Comparison of ENCODE assay signal across 22 cellular contexts in genomic region chr9:130608554-130609122, GRCh38. TPM values are rescaled to one million over a fixed set of nuclear protein-coding genes. Genes with fewer than 3 reads are reported as not detected.
DNase-seq lines count a peak whose midpoint lies in the region; ATAC-seq, FAIRE-seq and TF ChIP-seq lines count a peak whose summit lies in the region.
"Had no signal": no experiment of that assay in that cellular context is flagged by ENCODE, and none has a peak within 500 bp of the region (broad histone marks: within the 10 kb centered on the region; RNA-seq: fewer than 3 reads in every experiment).

No MANE protein-coding gene starts in this region.

- intact Hi-C loops in HepG2 (cut with micrococcal nuclease; ENCODE audit: unreplicated experiment) (loop anchor here (10.0 kb wide), 1 partner anchor 154 kb away; no protein-coding TSS in a partner anchor), right lobe of liver (cut with DNase I) (no loop called here)

- no peak overlapping the region for H3K4me3 Mint-ChIP-seq in activated T-helper 17 cell treated with anti-CD3 and anti-CD28 coated beads, Interleukin-2, amount 50 U/mL, for 72 hours
- H3K4me3 Mint-ChIP-seq in nephron = no peak overlapping the region
- H3K4me3 Mint-ChIP-seq: CD14-positive monocyte had no signal

- peak overlapping the region; percentile 5 for H3K27ac ChIP-seq in HepG2 (ENCODE audit: extremely low read length, insufficient read depth, low read length)
- peak overlapping the region in 1 of 3 donors; percentile 6 for H3K27ac ChIP-seq in right lobe of liver
- H3K27ac ChIP-seq: KMS-11 had no signal

- H3K4me1 Mint-ChIP-seq in activated T-helper 17 cell treated with anti-CD3 and anti-CD28 coated beads, Interleukin-2, amount 50 U/mL, for 72 hours = no peaks in the 10 kb centered on the region
- H3K4me1 Mint-ChIP-seq in nephron = peaks cover 36% of the 10 kb centered on the region
- H3K4me1 Mint-ChIP-seq: CD14-positive monocyte had no signal

- H3K9me3 ChIP-seq in HepG2 (ENCODE audit: low read length) = no peaks in the 10 kb centered on the region
- H3K9me3 ChIP-seq in right lobe of liver = no peaks in the 10 kb centered on the region

- TF ChIP-seq POLR2A in HepG2 (IDR thresholded peaks at IDR 0.05; ENCODE audit: insufficient read depth in 1 of 2, low read depth in 2 of 2, low read length in 2 of 2) = no peak
- TF ChIP-seq POLR2A in right lobe of liver (IDR thresholded peaks at IDR 0.05) = no peak

- H3K9ac ChIP-seq in HepG2 (ENCODE audit: insufficient read depth, low read depth, low read length) = no peak overlapping the region
- H3K9ac ChIP-seq: KMS-11 had no signal

- peaks cover 74% of the 10 kb centered on the region for H3K36me3 Mint-ChIP-seq in activated T-helper 17 cell treated with anti-CD3 and anti-CD28 coated beads, Interleukin-2, amount 50 U/mL, for 72 hours (ENCODE audit: low read depth)
- H3K36me3 Mint-ChIP-seq in nephron (ENCODE audit: low read depth) = peaks cover 49% of the 10 kb centered on the region

- no peak for DNase-seq in HepG2 (ENCODE audit: low spot score)
- DNase-seq in right lobe of liver = no peak
- DNase-seq in NCI-H2029 treated with DMSO at 0.1 percent for 48 hours (lab: John Stamatoyannopoulos, UW) = no peak
- DNase-seq in effector CD8-positive, alpha-beta T cell (lab: John Stamatoyannopoulos, UW) = no peak
- DNase-seq: ACHN; AML-193; DMS 273 treated with DMSO at 0.1 percent for 48 hours; GF-D8; GOT3; NCI-H1694; NCI-H446; NK-92 treated with Interleukin-12 subunit alpha and Interleukin-12 subunit beta, amount 100 ng/mL, for 24 hours; SIG-M5 had no signal

- TF ChIP-seq CTCF in HepG2 (CRISPR knock-in tag; IDR thresholded peaks at IDR 0.05) (no peak), right lobe of liver (IDR thresholded peaks at IDR 0.05) (no peak), nephron (IDR thresholded peaks at IDR 0.05; ENCODE audit: unreplicated experiment in 3 of 3) (no peak)

- BruUV-seq in HepG2 (replicated peaks; lab: Mats Ljungman, UMichigan) = no TSS peak

- in situ Hi-C loops in HepG2 (cut with HindIII; ENCODE audit: extremely low pct_ligation_motif_present, low pct_unique_long_range_greater_than_20kb) = no loop called here

- H2AFZ ChIP-seq in HepG2 (ENCODE audit: low read length) = no peak overlapping the region

- no peak for TF ChIP-seq EP300 in HepG2 (IDR thresholded peaks at IDR 0.05; ENCODE audit: low read depth in 2 of 2, low read length in 2 of 2)
- TF ChIP-seq EP300 in HepG2 (CRISPR knock-in tag; IDR thresholded peaks at IDR 0.05; ENCODE audit: borderline replicate concordance) = no peak

- H3K27me3 ChIP-seq in HepG2 (ENCODE audit: control insufficient read depth in 1 of 2, insufficient read depth in 2 of 2, low read length in 2 of 2) = no peaks in the 10 kb centered on the region
- no peaks in the 10 kb centered on the region for H3K27me3 ChIP-seq in right lobe of liver

- POLR2A ChIA-PET in HepG2 (lab: Yijun Ruan, JAX) = interaction anchor here (1.1 kb wide), 1 partner anchor 29 kb away, joined by 4 read pairs; the partner anchor contains the start of gene FUBP3

- H4K20me1 ChIP-seq in HepG2 (ENCODE audit: insufficient read depth, low read length) = no peaks in the 10 kb centered on the region

- no peak for FAIRE-seq in HepG2 (lab: Jason Lieb, UNC)
- FAIRE-seq: GM12891, GM18507 had no signal

- peaks cover 2% of the 10 kb centered on the region for H3K79me2 ChIP-seq in HepG2 (ENCODE audit: insufficient read depth, low read length)

- no peaks in the 10 kb centered on the region for H3K9me3 Mint-ChIP-seq in activated T-helper 17 cell treated with anti-CD3 and anti-CD28 coated beads, Interleukin-2, amount 50 U/mL, for 72 hours
- no peaks in the 10 kb centered on the region for H3K9me3 Mint-ChIP-seq in nephron
- H3K9me3 Mint-ChIP-seq: CD14-positive monocyte had no signal

- peaks cover 12% of the 10 kb centered on the region for H3K4me1 ChIP-seq in HepG2 (ENCODE audit: insufficient read depth, low read length)
- H3K4me1 ChIP-seq in right lobe of liver = peaks cover 0 to 25% (median 8%) of the 10 kb centered on the region in 4 donors

- WGBS in HepG2 (ENCODE audit: low lambda C conversion rate) = 81% methylated on average over 6 of the region's 6 CpGs
- WGBS in right lobe of liver (ENCODE audit: insufficient coverage, low coverage, low lambda C conversion rate, missing lambda C conversion rate) = 47% methylated on average over 6 of the region's 6 CpGs

- no peak overlapping the region for H3K4me2 ChIP-seq in HepG2 (ENCODE audit: low read depth, low read length)
- H3K4me2 ChIP-seq: KMS-11 had no signal

- no peaks in the 10 kb centered on the region for H3K27me3 Mint-ChIP-seq in activated T-helper 17 cell treated with anti-CD3 and anti-CD28 coated beads, Interleukin-2, amount 50 U/mL, for 72 hours
- no peaks in the 10 kb centered on the region for H3K27me3 Mint-ChIP-seq in nephron (ENCODE audit: low read depth)

- H3K36me3 ChIP-seq in HepG2 (replicated peaks in 1 of 2; ENCODE audit: control insufficient read depth in 1 of 2, insufficient read depth in 2 of 2, low read length in 2 of 2) (peaks cover 14 to 59% of the 10 kb centered on the region in 2 experiments), right lobe of liver (peaks cover 0 to 10% (median 1%) of the 10 kb centered on the region in 4 donors)

- ATAC-seq in HepG2 (no peak), right lobe of liver (no peak), HG02571 (IDR thresholded peaks at IDR 0.05; ENCODE audit: unreplicated experiment) (no peak)
- no peak for ATAC-seq in activated T-helper 17 cell treated with anti-CD3 and anti-CD28 coated beads, Interleukin-2, amount 50 U/mL, for 72 hours (replicated peaks)

- CTCF ChIA-PET in HepG2 (lab: Yijun Ruan, JAX; ENCODE audit: low intra/inter-chr PET ratio, low total read pairs) = no interaction called here

- no peak overlapping the region for H3K4me3 ChIP-seq in HepG2 (replicated peaks in 1 of 3; ENCODE audit: insufficient read depth in 1 of 3, low read depth in 2 of 3, low read length in 3 of 3)
- H3K4me3 ChIP-seq in right lobe of liver = no peak overlapping the region

- H3K27ac Mint-ChIP-seq in activated T-helper 17 cell treated with anti-CD3 and anti-CD28 coated beads, Interleukin-2, amount 50 U/mL, for 72 hours = peak overlapping the region; percentile 56
- peak overlapping the region in 2 of 3 experiments; percentile 29 to 50 for H3K27ac Mint-ChIP-seq in nephron
- H3K27ac Mint-ChIP-seq: CD14-positive monocyte had no signal

- TF ChIP-seq RAD21 in HepG2 (CRISPR knock-in tag; IDR thresholded peaks at IDR 0.05) = no peak

RNA-seq across cellular contexts. Expression of gene FUBP3, which starts 29.3 kb away (rescaled TPM):
- 40.0 and 42.7 TPM in 2 replicates for total RNA-seq in HepG2 (2016; rRNA removed; fragmentation: Illumina TruSeq; extraction: Trizol)
- total RNA-seq in HepG2 (2016; cell fraction: cytosol; rRNA removed; fragmentation: Illumina TruSeq; extraction: Trizol; ENCODE audit: low read depth) = 6.3 and 7.8 TPM in 2 replicates
- total RNA-seq in HepG2 (2016; cell fraction: insoluble cytoplasmic fraction; rRNA removed; fragmentation: Illumina TruSeq; extraction: Trizol) = 36.9 and 42.9 TPM in 2 replicates
- 18.7 and 20.2 TPM in 2 replicates for total RNA-seq in HepG2 (2016; cell fraction: membrane; rRNA removed; fragmentation: Illumina TruSeq; extraction: Trizol)
- total RNA-seq in HepG2 (2016; cell fraction: nucleus; rRNA removed; fragmentation: Illumina TruSeq; extraction: Trizol) = 29.1 and 31.8 TPM in 2 replicates
- polyA plus RNA-seq in HepG2 (2011; rRNA removed) = 28.7 and 45.9 TPM in 2 replicates
- 19.2 and 22.5 TPM in 2 replicates for polyA plus RNA-seq in HepG2 (2011; cell fraction: cytosol; rRNA removed)
- polyA plus RNA-seq in HepG2 (2011; cell fraction: nucleus; rRNA removed) = 87.0 and 120 TPM in 2 replicates
- polyA plus RNA-seq in HepG2 (2012) = 32.5 and 37.6 TPM in 2 replicates
- polyA plus RNA-seq in HepG2 (2016; cell fraction: cytosol; fragmentation: Illumina TruSeq; extraction: Trizol; ENCODE audit: low read depth) = 4.9 and 5.9 TPM in 2 replicates
- 52.7 and 56.2 TPM in 2 replicates for polyA plus RNA-seq in HepG2 (2016; cell fraction: insoluble cytoplasmic fraction; fragmentation: Illumina TruSeq; extraction: Trizol; ENCODE audit: low read depth)
- 13.3 and 13.7 TPM in 2 replicates for polyA plus RNA-seq in HepG2 (2016; cell fraction: membrane; fragmentation: Illumina TruSeq; extraction: Trizol; ENCODE audit: low read depth)
- 67.5 and 77.3 TPM in 2 replicates for polyA plus RNA-seq in HepG2 (2016; cell fraction: nucleus; fragmentation: Illumina TruSeq; extraction: Trizol; ENCODE audit: insufficient read depth, low read depth)
- 35.2 and 98.1 TPM in 2 replicates for polyA minus RNA-seq in HepG2 (2011; rRNA and poly(A)+ RNA removed; ENCODE audit: low replicate concordance)
- polyA minus RNA-seq in HepG2 (2011; cell fraction: cytosol; rRNA and poly(A)+ RNA removed) = 16.8 and 22.0 TPM in 2 replicates
- 26.3 and 38.8 TPM in 2 replicates for polyA minus RNA-seq in HepG2 (2011; cell fraction: nucleus; rRNA and poly(A)+ RNA removed)
- 10 to 100 TPM; 21.3 to 35.7 (median 25.2) TPM for total RNA-seq in right lobe of liver
- 10 to 100 TPM; 25.4 to 47.6 TPM for total RNA-seq in activated T-helper 17 cell treated with anti-CD3 and anti-CD28 coated beads, Interleukin-2, amount 50 U/mL, for 72 hours

RNA-seq across cellular contexts. Expression of gene PRDM12, which starts 55.8 kb away (rescaled TPM):
- total RNA-seq in HepG2 (2016; rRNA removed; fragmentation: Illumina TruSeq; extraction: Trizol) (0.04 TPM in 1 of 2 replicates, not detected in the other), right lobe of liver (under 1 TPM in 1 of 6 experiments, not detected in 5; 0.15 TPM)
- total RNA-seq in HepG2 (2016; cell fraction: cytosol; rRNA removed; fragmentation: Illumina TruSeq; extraction: Trizol; ENCODE audit: low read depth) = not detected in 2 replicates
- 0.09 TPM in 1 of 2 replicates, not detected in the other for total RNA-seq in HepG2 (2016; cell fraction: insoluble cytoplasmic fraction; rRNA removed; fragmentation: Illumina TruSeq; extraction: Trizol)
- total RNA-seq in HepG2 (2016; cell fraction: membrane; rRNA removed; fragmentation: Illumina TruSeq; extraction: Trizol) = 0.15 TPM in 1 of 2 replicates, not detected in the other
- total RNA-seq in HepG2 (2016; cell fraction: nucleus; rRNA removed; fragmentation: Illumina TruSeq; extraction: Trizol) = not detected in 2 replicates
- 0.07 and 0.08 TPM in 2 replicates for polyA plus RNA-seq in HepG2 (2011; rRNA removed)
- 0.08 and 0.12 TPM in 2 replicates for polyA plus RNA-seq in HepG2 (2011; cell fraction: cytosol; rRNA removed)
- 0.13 and 0.19 TPM in 2 replicates for polyA plus RNA-seq in HepG2 (2011; cell fraction: nucleus; rRNA removed)
- 0.17 and 0.27 TPM in 2 replicates for polyA plus RNA-seq in HepG2 (2012)
- polyA plus RNA-seq in HepG2 (2016; cell fraction: cytosol; fragmentation: Illumina TruSeq; extraction: Trizol; ENCODE audit: low read depth) = 0.08 and 0.09 TPM in 2 replicates
- 0.12 and 0.42 TPM in 2 replicates for polyA plus RNA-seq in HepG2 (2016; cell fraction: insoluble cytoplasmic fraction; fragmentation: Illumina TruSeq; extraction: Trizol; ENCODE audit: low read depth)
- polyA plus RNA-seq in HepG2 (2016; cell fraction: membrane; fragmentation: Illumina TruSeq; extraction: Trizol; ENCODE audit: low read depth) = 0.09 and 0.16 TPM in 2 replicates
- 0.24 and 0.30 TPM in 2 replicates for polyA plus RNA-seq in HepG2 (2016; cell fraction: nucleus; fragmentation: Illumina TruSeq; extraction: Trizol; ENCODE audit: insufficient read depth, low read depth)
- polyA minus RNA-seq in HepG2 (2011; rRNA and poly(A)+ RNA removed; ENCODE audit: low replicate concordance) = 0.12 and 0.40 TPM in 2 replicates
- not detected in 2 replicates for polyA minus RNA-seq in HepG2 (2011; cell fraction: cytosol; rRNA and poly(A)+ RNA removed)
- polyA minus RNA-seq in HepG2 (2011; cell fraction: nucleus; rRNA and poly(A)+ RNA removed) = not detected in 2 replicates
- under 1 TPM in 1 of 2 donors, not detected in 1; 0.15 TPM for total RNA-seq in activated T-helper 17 cell treated with anti-CD3 and anti-CD28 coated beads, Interleukin-2, amount 50 U/mL, for 72 hours
- total RNA-seq: Daoy, M059J had no signal
- polyA plus RNA-seq: CD14-positive monocyte had no signal
